ENCODE assay signal across 8 cellular contexts in the genomic region with DNA sequence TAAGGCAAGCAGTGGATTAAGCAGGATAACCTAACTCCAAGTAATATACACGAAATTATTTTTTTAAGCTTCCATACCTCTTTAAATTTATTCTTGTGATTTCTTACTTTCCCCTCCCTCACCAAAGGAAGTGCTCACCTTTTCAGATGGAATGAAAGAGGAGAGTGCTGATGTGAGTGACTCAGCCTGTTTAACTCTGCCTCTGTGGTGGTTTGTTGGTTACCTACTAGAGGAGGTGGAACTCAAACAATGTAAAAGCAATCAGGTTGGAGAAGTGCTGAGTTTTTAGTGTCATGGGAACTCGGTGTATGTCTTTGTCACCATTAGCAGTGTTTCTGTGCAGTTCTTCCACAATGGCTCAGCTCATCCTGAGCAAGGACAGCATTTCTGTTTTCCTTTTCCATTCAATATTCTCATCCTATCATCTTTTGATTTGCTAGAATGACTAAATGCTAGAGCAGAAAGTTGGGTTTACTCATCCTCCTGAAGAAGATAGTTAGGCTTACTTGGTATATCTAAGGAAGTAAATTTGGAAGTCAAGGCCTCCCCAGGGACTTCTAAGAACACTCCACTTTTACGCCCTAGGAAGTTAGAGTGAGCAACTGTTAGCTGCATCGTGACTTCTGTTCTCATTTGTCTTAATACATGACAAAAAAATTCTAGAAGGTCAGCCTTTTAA. TPM values are rescaled to one million over a fixed set of nuclear protein-coding genes. Genes with fewer than 3 reads are reported as not detected.
DNase-seq lines count a peak whose midpoint lies in the region; ATAC-seq and TF ChIP-seq lines count a peak whose summit lies in the region.

No MANE protein-coding gene starts in this region.

- 44 to 69% (median 47%) methylated on average over 4 of the region's 4 CpGs for WGBS in adrenal gland, 4 donors

- H3K27me3 Mint-ChIP-seq in activated T-cell treated with anti-CD3 and anti-CD28 coated beads, Interleukin-2, amount 50 U/mL, for 24 hours, result no peaks in the 10 kb centered on the region
- H3K27me3 Mint-ChIP-seq in stimulated activated memory B cell treated with anti-CD40 and anti-IgM and Interleukin-4, amounts not matched to agents 10 μg/mL and 1 μg/mL and 100 μg/mL, for 72 hours, result no peaks in the 10 kb centered on the region

- no peaks in the 10 kb centered on the region for H3K9me3 Mint-ChIP-seq in activated T-cell treated with anti-CD3 and anti-CD28 coated beads, Interleukin-2, amount 50 U/mL, for 24 hours
- H3K9me3 Mint-ChIP-seq in stimulated activated memory B cell treated with anti-CD40 and anti-IgM and Interleukin-4, amounts not matched to agents 10 μg/mL and 1 μg/mL and 100 μg/mL, for 72 hours, result no peaks in the 10 kb centered on the region

- no peak for TF ChIP-seq CTCF in epithelial cell of esophagus (IDR thresholded peaks at IDR 0.05; ENCODE audit: insufficient read depth, low read depth, low read length, missing control alignments)
- no peak for TF ChIP-seq CTCF in adrenal gland (IDR thresholded peaks at IDR 0.05)

- no peak for ATAC-seq in stimulated activated memory B cell treated with anti-CD40 and anti-IgM and Interleukin-4, amounts not matched to agents 10 μg/mL and 1 μg/mL and 100 μg/mL, for 72 hours
- no peak for ATAC-seq in HG03439 (IDR thresholded peaks at IDR 0.05; ENCODE audit: unreplicated experiment)

- TF ChIP-seq POLR2A in adrenal gland (IDR thresholded peaks at IDR 0.05), result no peak

- no peaks in the 10 kb centered on the region for H3K9me3 ChIP-seq in adrenal gland (replicated peaks in 1 of 3)

- peaks cover 4 to 41% of the 10 kb centered on the region in 2 donors for H3K4me1 ChIP-seq in adrenal gland (replicated peaks in 1 of 2)

- H3K27me3 ChIP-seq in adrenal gland, result no peaks in the 10 kb centered on the region

- peaks cover 93% of the 10 kb centered on the region for H3K4me1 Mint-ChIP-seq in activated T-cell treated with anti-CD3 and anti-CD28 coated beads, Interleukin-2, amount 50 U/mL, for 24 hours (ENCODE audit: low read depth)
- H3K4me1 Mint-ChIP-seq in stimulated activated memory B cell treated with anti-CD40 and anti-IgM and Interleukin-4, amounts not matched to agents 10 μg/mL and 1 μg/mL and 100 μg/mL, for 72 hours, result peaks cover 77% of the 10 kb centered on the region

- H3K27ac ChIP-seq in adrenal gland, result peak overlapping the region in 1 of 5 donors; percentile 3

- peak overlapping the region; percentile 86 for H3K27ac Mint-ChIP-seq in activated T-cell treated with anti-CD3 and anti-CD28 coated beads, Interleukin-2, amount 50 U/mL, for 24 hours
- peak overlapping the region; percentile 25 for H3K27ac Mint-ChIP-seq in stimulated activated memory B cell treated with anti-CD40 and anti-IgM and Interleukin-4, amounts not matched to agents 10 μg/mL and 1 μg/mL and 100 μg/mL, for 72 hours

- H3K4me3 ChIP-seq in epithelial cell of esophagus (ENCODE audit: low read length) (no peak overlapping the region), adrenal gland (no peak overlapping the region)

- DNase-seq in activated T-cell treated with anti-CD3 and anti-CD28 coated beads, Interleukin-2, amount 50 U/mL, for 24 hours, result no peak
- DNase-seq in activated T-cell treated with anti-CD3 and anti-CD28 coated beads, Interleukin-2, amount 50 U/mL, for 1 hour, result no peak
- peak; percentile 6 for DNase-seq in T follicular helper cell (ENCODE audit: low read depth)
- peak; percentile 71 for DNase-seq in epithelial cell of esophagus (ENCODE audit: low read depth)
- no peak for DNase-seq in HUDEP-2 (lab: John Stamatoyannopoulos, UW; ENCODE audit: unreplicated experiment in 76 of 76)
- DNase-seq in adrenal gland, result no peak

- H3K36me3 Mint-ChIP-seq in activated T-cell treated with anti-CD3 and anti-CD28 coated beads, Interleukin-2, amount 50 U/mL, for 24 hours (ENCODE audit: low read depth), result peaks cover 6% of the 10 kb centered on the region
- no peaks in the 10 kb centered on the region for H3K36me3 Mint-ChIP-seq in stimulated activated memory B cell treated with anti-CD40 and anti-IgM and Interleukin-4, amounts not matched to agents 10 μg/mL and 1 μg/mL and 100 μg/mL, for 72 hours

- intact Hi-C loops in adrenal gland (cut with DNase I), result loop anchor here in 1 of 2 donors (10.0 kb wide), 1 partner anchor 61 kb away; no protein-coding TSS in a partner anchor

- no peaks in the 10 kb centered on the region for H3K36me3 ChIP-seq in adrenal gland (replicated peaks in 1 of 2)

- peak overlapping the region; percentile 9 for H3K4me3 Mint-ChIP-seq in activated T-cell treated with anti-CD3 and anti-CD28 coated beads, Interleukin-2, amount 50 U/mL, for 24 hours
- H3K4me3 Mint-ChIP-seq in stimulated activated memory B cell treated with anti-CD40 and anti-IgM and Interleukin-4, amounts not matched to agents 10 μg/mL and 1 μg/mL and 100 μg/mL, for 72 hours, result no peak overlapping the region

RNA-seq across cellular contexts. Expression of gene ADD3, which starts 6.0 kb away (rescaled TPM):
- total RNA-seq in adrenal gland, result 100 to 1,000 TPM in 2 of 8 donors, 10 to 100 TPM in 6; 20.9 to 122 (median 49.4) TPM
- 10 to 100 TPM; 15.6 to 38.7 (median 31.6) TPM for polyA plus RNA-seq in adrenal gland

Comparison
In these comparisons a context has a peak if more than half of its experiments do, and no peak if none do; other contexts are left out.
1. DNase-seq: peak in T follicular helper cell (single experiment) and epithelial cell of esophagus (single experiment); none in activated T-cell treated with anti-CD3 and anti-CD28 coated beads, Interleukin-2, amount 50 U/mL, for 24 hours (single experiment), activated T-cell treated with anti-CD3 and anti-CD28 coated beads, Interleukin-2, amount 50 U/mL, for 1 hour (single experiment), HUDEP-2 (0 of 76) and adrenal gland (0 of 7).